ENCODE assay signal across 22 cellular contexts in genomic region chr13:81106348-81106747, GRCh38.
A peak's percentile ranks its signal among the peaks of the same experiment; 100 is the strongest.
DNase-seq lines count a peak whose midpoint lies in the region; ATAC-seq and TF ChIP-seq lines count a peak whose summit lies in the region.
"Had no signal": no experiment of that assay in that cellular context is flagged by ENCODE, and none has a peak within 500 bp of the region (broad histone marks: within the 10 kb centered on the region; RNA-seq: fewer than 3 reads in every experiment).

No MANE protein-coding gene starts in this region.

- no peaks in the 10 kb centered on the region for H3K36me3 ChIP-seq in Caco-2 (ENCODE audit: control insufficient read depth, insufficient read depth, low read length)

- H3K9me3 Mint-ChIP-seq in Caco-2 (ENCODE audit: unreplicated experiment) (peaks cover 5% of the 10 kb centered on the region), progenitor cell of endocrine pancreas (ENCODE audit: low read depth) (peaks cover 18% of the 10 kb centered on the region)

- no peaks in the 10 kb centered on the region for H3K36me3 Mint-ChIP-seq in Caco-2 (ENCODE audit: insufficient read depth, unreplicated experiment)
- H3K36me3 Mint-ChIP-seq in progenitor cell of endocrine pancreas (ENCODE audit: insufficient read depth), result peaks cover 4% of the 10 kb centered on the region
- H3K36me3 Mint-ChIP-seq: CD8-positive, alpha-beta T cell had no signal

- CTCF ChIA-PET in Caco-2 (lab: Charles Lee), result interaction anchor here (0.7 to 1.4 kb wide), 3 partner anchors 13 to 94 kb away, joined by 3 to 6 read pairs (median 4); no protein-coding TSS in a partner anchor

- H3K27ac Mint-ChIP-seq in Caco-2 (ENCODE audit: unreplicated experiment), result peak overlapping the region; percentile 82
- peak overlapping the region; percentile 91 for H3K27ac Mint-ChIP-seq in progenitor cell of endocrine pancreas
- H3K27ac Mint-ChIP-seq: B cell; CD8-positive, alpha-beta T cell had no signal

- POLR2A ChIA-PET in Caco-2 (lab: Charles Lee), result interaction anchor here (0.8 kb wide), 1 partner anchor 32 kb away, joined by 3 read pairs; no protein-coding TSS in a partner anchor

- no TSS peak for BruUV-seq in Caco-2 (replicated peaks; lab: Mats Ljungman, UMichigan)

- H3K27me3 Mint-ChIP-seq in Caco-2 (ENCODE audit: insufficient read depth, unreplicated experiment) (no peaks in the 10 kb centered on the region), progenitor cell of endocrine pancreas (no peaks in the 10 kb centered on the region)
- H3K27me3 Mint-ChIP-seq: B cell had no signal

- no peaks in the 10 kb centered on the region; the same call in 1 of the 2 replicates for H3K9me3 ChIP-seq in Caco-2
- H3K9me3 ChIP-seq: SK-N-SH had no signal

- peaks cover 54% of the 10 kb centered on the region for H3K4me1 ChIP-seq in Caco-2

- TF ChIP-seq CTCF in Caco-2 (IDR thresholded peaks at IDR 0.05; ENCODE audit: insufficient read depth in 1 of 2, low read depth in 1 of 2, low read length in 1 of 2, severe bottlenecking in 1 of 2, unreplicated experiment in 1 of 2) (no peak), progenitor cell of endocrine pancreas (IDR thresholded peaks at IDR 0.05; ENCODE audit: unreplicated experiment) (no peak)

- H3K4me3 ChIP-seq in Caco-2 (ENCODE audit: low read depth, low read length), result no peak overlapping the region

- intact Hi-C loops in Caco-2 (cut with micrococcal nuclease; ENCODE audit: unreplicated experiment), result loop anchor here (1.0 kb wide), 3 partner anchors 34 to 58 kb away; no protein-coding TSS in a partner anchor
- intact Hi-C loops in left colon (cut with DNase I, micrococcal nuclease), result no loop called here

- peaks cover 26% of the 10 kb centered on the region for H3K4me1 Mint-ChIP-seq in Caco-2 (ENCODE audit: low read depth, unreplicated experiment)
- peaks cover 16% of the 10 kb centered on the region for H3K4me1 Mint-ChIP-seq in progenitor cell of endocrine pancreas (ENCODE audit: low read depth)
- H3K4me1 Mint-ChIP-seq: B cell had no signal

- no peaks in the 10 kb centered on the region for H3K27me3 ChIP-seq in Caco-2 (replicated peaks; ENCODE audit: control insufficient read depth, insufficient read depth, low read length)

- DNase-seq in Caco-2 (peak; percentile 75 to 92), NCI-H748 (lab: John Stamatoyannopoulos, UW; ENCODE audit: unreplicated experiment) (peak; percentile 86), left colon (peak in 1 of 2 donors; percentile 12), progenitor cell of endocrine pancreas (ENCODE audit: low spot score, unreplicated experiment) (no peak), hepatic stellate cell (ENCODE audit: low spot score) (no peak), KBM-7 (no peak)
- DNase-seq: Calu3; CD8-positive, alpha-beta T cell; DMS79 treated with DMSO at 0.1 percent for 48 hours; GF-D8; IMR-90; NCI-H1048; NCI-H187 treated with DMSO at 0.1 percent for 48 hours; NCI-H2171 treated with DMSO at 0.1 percent for 48 hours; NCI-H345; NCI-H510A treated with DMSO at 0.1 percent for 48 hours; NCI-H774; PC-3; SK-N-SH had no signal

- H3K4me3 Mint-ChIP-seq in Caco-2 (ENCODE audit: unreplicated experiment), result peak overlapping the region; percentile 57
- no peak overlapping the region for H3K4me3 Mint-ChIP-seq in progenitor cell of endocrine pancreas (ENCODE audit: low read depth)
- H3K4me3 Mint-ChIP-seq: B cell; CD8-positive, alpha-beta T cell had no signal

- in situ Hi-C loops in KBM-7 (cut with MboI; ENCODE audit: low pct_unique_long_range_greater_than_20kb, low sequenced_read_pairs), result no loop called here

- ATAC-seq in left colon (peak; percentile 98), HG03342 (IDR thresholded peaks at IDR 0.05; ENCODE audit: unreplicated experiment) (no peak)
- ATAC-seq: CD8-positive, alpha-beta T cell; HCT116; PC-3 had no signal

Comparison
In these comparisons a context has a peak if more than half of its experiments do, and no peak if none do; other contexts are left out.
1. DNase-seq: peak in Caco-2 (2 of 2) and NCI-H748 (single experiment); none in progenitor cell of endocrine pancreas (single experiment), hepatic stellate cell (single experiment) and KBM-7 (single experiment).